In genomic region chr4:72302981-72303704, GRCh38 we compare ENCODE assay signal across 8 cellular contexts.
DNase-seq lines count a peak whose midpoint lies in the region; ATAC-seq, FAIRE-seq and TF ChIP-seq lines count a peak whose summit lies in the region.

No MANE protein-coding gene starts in this region.

- H2AFZ ChIP-seq in HepG2 (ENCODE audit: low read length) = no peak overlapping the region

- H3K4me3 Mint-ChIP-seq in stimulated activated memory B cell treated with anti-CD40 and anti-IgM and Interleukin-4, amounts not matched to agents 10 μg/mL and 1 μg/mL and 100 μg/mL, for 72 hours = no peak overlapping the region

- no TSS peak for BruUV-seq in HepG2 (replicated peaks; lab: Mats Ljungman, UMichigan)

- no peak overlapping the region for H3K27ac ChIP-seq in HepG2 (ENCODE audit: extremely low read length, insufficient read depth, low read length)

- no peaks in the 10 kb centered on the region for H3K27me3 ChIP-seq in bronchial epithelial cell (ENCODE audit: control insufficient read depth, insufficient read depth, low read length)
- H3K27me3 ChIP-seq in HepG2 (ENCODE audit: control insufficient read depth in 1 of 2, insufficient read depth in 2 of 2, low read length in 2 of 2) = no peaks in the 10 kb centered on the region

- CTCF ChIA-PET in HepG2 (lab: Yijun Ruan, JAX; ENCODE audit: low intra/inter-chr PET ratio, low total read pairs) = interaction anchor here (1.5 kb wide), 1 partner anchor 571 kb away, joined by 5 read pairs; no protein-coding TSS in a partner anchor

- H3K9me3 ChIP-seq in HepG2 (ENCODE audit: low read length) = no peaks in the 10 kb centered on the region

- DNase-seq in NCI-H146 (lab: John Stamatoyannopoulos, UW) (peak; percentile 9), NCI-H146 treated with DMSO at 0.1 percent for 48 hours (lab: John Stamatoyannopoulos, UW; ENCODE audit: unreplicated experiment) (no peak), HuH-7 (ENCODE audit: low spot score) (peak; percentile 15), T1000 (lab: John Stamatoyannopoulos, UW) (peak; percentile 10), bronchial epithelial cell (ENCODE audit: low read depth) (peak; percentile 38), HepG2 (ENCODE audit: low spot score) (peak; percentile 34)

- H3K4me2 ChIP-seq in HepG2 (ENCODE audit: low read depth, low read length) = no peak overlapping the region

- POLR2A ChIA-PET in HepG2 (lab: Yijun Ruan, JAX) = no interaction called here

- H3K79me2 ChIP-seq in HepG2 (ENCODE audit: insufficient read depth, low read length) = no peaks in the 10 kb centered on the region

- TF ChIP-seq CTCF in bronchial epithelial cell (IDR thresholded peaks at IDR 0.05; ENCODE audit: insufficient read depth, low read length, severe bottlenecking) (peak; percentile 60), HepG2 (CRISPR knock-in tag; IDR thresholded peaks at IDR 0.05) (peak; percentile 76)

- H4K20me1 ChIP-seq in HepG2 (ENCODE audit: insufficient read depth, low read length) = no peaks in the 10 kb centered on the region

- no peaks in the 10 kb centered on the region for H3K9me3 Mint-ChIP-seq in stimulated activated memory B cell treated with anti-CD40 and anti-IgM and Interleukin-4, amounts not matched to agents 10 μg/mL and 1 μg/mL and 100 μg/mL, for 72 hours

- H3K36me3 ChIP-seq in bronchial epithelial cell (ENCODE audit: control insufficient read depth, insufficient read depth, low read length) (no peaks in the 10 kb centered on the region), HepG2 (replicated peaks in 1 of 2; ENCODE audit: control insufficient read depth in 1 of 2, insufficient read depth in 2 of 2, low read length in 2 of 2) (no peaks in the 10 kb centered on the region)

- no peak overlapping the region for H3K27ac Mint-ChIP-seq in stimulated activated memory B cell treated with anti-CD40 and anti-IgM and Interleukin-4, amounts not matched to agents 10 μg/mL and 1 μg/mL and 100 μg/mL, for 72 hours

- TF ChIP-seq EP300 in HepG2 (IDR thresholded peaks at IDR 0.05; ENCODE audit: low read depth in 2 of 2, low read length in 2 of 2) (no peak), HepG2 (CRISPR knock-in tag; IDR thresholded peaks at IDR 0.05; ENCODE audit: borderline replicate concordance) (no peak)

- no peaks in the 10 kb centered on the region for H3K4me1 ChIP-seq in HepG2 (ENCODE audit: insufficient read depth, low read length)

- FAIRE-seq in bronchial epithelial cell (lab: Jason Lieb, UNC) (no peak), HepG2 (lab: Jason Lieb, UNC) (peak; percentile 34)

- ATAC-seq in GM21529 (IDR thresholded peaks at IDR 0.05; ENCODE audit: unreplicated experiment) (peak; percentile 93), HepG2 (peak; percentile 93)
- peak; percentile 80 for ATAC-seq in stimulated activated memory B cell treated with anti-CD40 and anti-IgM and Interleukin-4, amounts not matched to agents 10 μg/mL and 1 μg/mL and 100 μg/mL, for 72 hours

- no peak overlapping the region for H3K9ac ChIP-seq in HepG2 (ENCODE audit: insufficient read depth, low read depth, low read length)

- in situ Hi-C loops in HepG2 (cut with HindIII; ENCODE audit: extremely low pct_ligation_motif_present, low pct_unique_long_range_greater_than_20kb) = loop anchor here (5.0 to 25.0 kb wide), 2 partner anchors 571 to 709 kb away; no protein-coding TSS in a partner anchor

- 14% methylated on average over 4 of the region's 4 CpGs for WGBS in HepG2 (ENCODE audit: low lambda C conversion rate)

- no peak for TF ChIP-seq RAD21 in HepG2 (CRISPR knock-in tag; IDR thresholded peaks at IDR 0.05)

- H3K36me3 Mint-ChIP-seq in stimulated activated memory B cell treated with anti-CD40 and anti-IgM and Interleukin-4, amounts not matched to agents 10 μg/mL and 1 μg/mL and 100 μg/mL, for 72 hours = no peaks in the 10 kb centered on the region

- TF ChIP-seq POLR2A in HepG2 (IDR thresholded peaks at IDR 0.05; ENCODE audit: insufficient read depth in 1 of 2, low read depth in 2 of 2, low read length in 2 of 2) = no peak

- no peaks in the 10 kb centered on the region for H3K27me3 Mint-ChIP-seq in stimulated activated memory B cell treated with anti-CD40 and anti-IgM and Interleukin-4, amounts not matched to agents 10 μg/mL and 1 μg/mL and 100 μg/mL, for 72 hours

- intact Hi-C loops in HepG2 (cut with micrococcal nuclease; ENCODE audit: unreplicated experiment) = loop anchor here (1.0 to 10.0 kb wide), 2 partner anchors 571 to 1698 kb away; no protein-coding TSS in a partner anchor

- no peak overlapping the region for H3K4me3 ChIP-seq in bronchial epithelial cell (ENCODE audit: low read depth, low read length)
- H3K4me3 ChIP-seq in HepG2 (replicated peaks in 1 of 3; ENCODE audit: insufficient read depth in 1 of 3, low read depth in 2 of 3, low read length in 3 of 3) = no peak overlapping the region

- H3K4me1 Mint-ChIP-seq in stimulated activated memory B cell treated with anti-CD40 and anti-IgM and Interleukin-4, amounts not matched to agents 10 μg/mL and 1 μg/mL and 100 μg/mL, for 72 hours = no peaks in the 10 kb centered on the region

TF ChIP-seq in HepG2, 621 proteins besides CTCF, POLR2A, EP300 and RAD21:
- no peak for TF ChIP-seq AGO2 (optimal IDR thresholded peaks at IDR 0.05; ENCODE audit: low read depth, low read length)
- no peak for TF ChIP-seq BATF2 (CRISPR knock-in tag; IDR thresholded peaks at IDR 0.05)
- TF ChIP-seq STAG1 (CRISPR knock-in tag; IDR thresholded peaks at IDR 0.05) = peak; percentile 46
- no peak for TF ChIP-seq ZNF367 (CRISPR knock-in tag; IDR thresholded peaks at IDR 0.05; ENCODE audit: borderline replicate concordance)
- no peak for TF ChIP-seq ATF2 (CRISPR knock-in tag; IDR thresholded peaks at IDR 0.05)
- TF ChIP-seq ELF4 (CRISPR knock-in tag; IDR thresholded peaks at IDR 0.05; ENCODE audit: borderline replicate concordance) = no peak
- peak; percentile 46; the same call in 1 of the 2 replicates for TF ChIP-seq SMC3 (IDR thresholded peaks at IDR 0.05; ENCODE audit: low read length)
- no peak for TF ChIP-seq ZNF260 (CRISPR knock-in tag; IDR thresholded peaks at IDR 0.05; ENCODE audit: borderline replicate concordance, low read depth)
- 0 out of 2 replicates have a peak, but pooled peaks have one; percentile 24 for TF ChIP-seq TFAP4 (IDR thresholded peaks at IDR 0.05; ENCODE audit: borderline replicate concordance, low read depth)
- no peak for TF ChIP-seq TCF7 (IDR thresholded peaks at IDR 0.05; ENCODE audit: low read depth)
- no peak for TF ChIP-seq ZNF33B (CRISPR knock-in tag; IDR thresholded peaks at IDR 0.05)
- peak; percentile 45; the same call in 1 of the 2 replicates for TF ChIP-seq ZFX (CRISPR knock-in tag; IDR thresholded peaks at IDR 0.05; ENCODE audit: low read depth)
- TF ChIP-seq PBX3 (CRISPR knock-in tag; IDR thresholded peaks at IDR 0.05; ENCODE audit: borderline replicate concordance) = no peak
- TF ChIP-seq ZFY (CRISPR knock-in tag; IDR thresholded peaks at IDR 0.05) = peak; percentile 40
